18 cellular contexts compared by ENCODE assay signal in genomic region chr15:31153531-31153930, GRCh38. TPM values are rescaled to one million over a fixed set of nuclear protein-coding genes. Genes with fewer than 3 reads are reported as not detected.
DNase-seq lines count a peak whose midpoint lies in the region; ATAC-seq, FAIRE-seq and TF ChIP-seq lines count a peak whose summit lies in the region.
"Had no signal": no experiment of that assay in that cellular context is flagged by ENCODE, and none has a peak within 500 bp of the region (broad histone marks: within the 10 kb centered on the region; RNA-seq: fewer than 3 reads in every experiment).

No MANE protein-coding gene starts in this region.

- H3K4me1 ChIP-seq in H1 (replicated peaks in 1 of 4; ENCODE audit: control insufficient read depth in 3 of 4, insufficient read depth in 4 of 4, low read length in 3 of 4): peaks cover under 1 to 26% (median 21%) of the 10 kb centered on the region in 4 experiments
- H3K4me1 ChIP-seq in keratinocyte (ENCODE audit: control insufficient read depth, extremely low read depth, insufficient read depth, low read length): peaks cover 6% of the 10 kb centered on the region
- H3K4me1 ChIP-seq in testis: no peaks in the 10 kb centered on the region
- H3K4me1 ChIP-seq in transverse colon: no peaks in the 10 kb centered on the region

- TF ChIP-seq EP300 in H1 (IDR thresholded peaks at IDR 0.05; ENCODE audit: borderline replicate concordance in 1 of 2, low read depth in 2 of 2, low read length in 2 of 2) (no peak), transverse colon (IDR thresholded peaks at IDR 0.05; ENCODE audit: low read depth) (no peak)

- no peaks in the 10 kb centered on the region for H3K79me1 ChIP-seq in H1 (ENCODE audit: low read depth, low read length)

- FAIRE-seq in H1 (lab: Jason Lieb, UNC) (no peak), keratinocyte (lab: Jason Lieb, UNC) (no peak)
- FAIRE-seq: GM19239, H54, HepG2, HTR-8/SVneo had no signal

- H3K79me2 ChIP-seq in H1 (ENCODE audit: control insufficient read depth in 1 of 2, insufficient read depth in 2 of 2, low read length in 2 of 2) (no peaks in the 10 kb centered on the region), keratinocyte (ENCODE audit: control insufficient read depth, insufficient read depth, low read length) (no peaks in the 10 kb centered on the region)

- no peak overlapping the region for H2BK12ac ChIP-seq in H1 (ENCODE audit: low read depth, low read length)

- H2AFZ ChIP-seq in H1 (ENCODE audit: low read length) (0 out of 2 replicates have a peak overlapping the region, but pooled peaks have one; percentile 51), keratinocyte (ENCODE audit: control insufficient read depth, low read length) (peak overlapping the region; percentile 67)

- H3K4me3 ChIP-seq in H1 (ENCODE audit: extremely low read depth in 1 of 4, insufficient read depth in 2 of 4, low read depth in 3 of 4, low read length in 4 of 4) (no peak overlapping the region), keratinocyte (ENCODE audit: control insufficient read depth in 2 of 3, extremely low read depth in 1 of 3, insufficient read depth in 2 of 3, low read depth in 1 of 3, low read length in 3 of 3) (no peak overlapping the region), testis (no peak overlapping the region), transverse colon (no peak overlapping the region)

- 0 out of 2 replicates have a peak overlapping the region, but pooled peaks have one; percentile 40 for H2BK15ac ChIP-seq in H1 (ENCODE audit: low read length)

- TF ChIP-seq CTCF in H1 (IDR thresholded peaks at IDR 0.05; ENCODE audit: control extremely low read depth in 1 of 3, insufficient read depth in 1 of 3, low read depth in 1 of 3, low read length in 3 of 3) (no peak), keratinocyte (optimal IDR thresholded peaks at IDR 0.05 in 1 of 3, IDR thresholded peaks at IDR 0.05 in 1 of 3, conservative IDR thresholded peaks at IDR 0.05 in 1 of 3; ENCODE audit: extremely low read depth in 1 of 3, insufficient read depth in 2 of 3, low read length in 3 of 3) (no peak), testis (IDR thresholded peaks at IDR 0.05) (no peak), transverse colon (IDR thresholded peaks at IDR 0.05) (no peak)

- peak overlapping the region; percentile 92 for H2BK20ac ChIP-seq in H1 (ENCODE audit: low read length)

- no peaks in the 10 kb centered on the region for H3K23me2 ChIP-seq in H1 (ENCODE audit: low read depth, low read length)

- no peaks in the 10 kb centered on the region for H3K27me3 ChIP-seq in H1 (replicated peaks in 1 of 4; ENCODE audit: control insufficient read depth in 3 of 4, extremely low read depth in 1 of 4, insufficient read depth in 3 of 4, low read length in 3 of 4)
- H3K27me3 ChIP-seq in keratinocyte (ENCODE audit: control insufficient read depth, extremely low read depth, insufficient read depth, low read length): no peaks in the 10 kb centered on the region
- H3K27me3 ChIP-seq in testis: no peaks in the 10 kb centered on the region
- H3K27me3 ChIP-seq in transverse colon: no peaks in the 10 kb centered on the region

- H3K9ac ChIP-seq in H1 (replicated peaks in 1 of 4; ENCODE audit: extremely low read depth in 1 of 4, low read depth in 3 of 4, low read length in 3 of 4): no peak overlapping the region
- H3K9ac ChIP-seq in keratinocyte (ENCODE audit: control insufficient read depth, extremely low read depth, insufficient read depth, low read length): no peak overlapping the region

- CTCF ChIA-PET in H1 (lab: Charles Lee; ENCODE audit: partially characterized antibody): interaction anchor here (0.7 kb wide), 1 partner anchor 20 kb away, joined by 3 read pairs; no protein-coding TSS in a partner anchor

- WGBS in H1 (ENCODE audit: extremely low coverage in 1 of 2, insufficient coverage in 1 of 2, insufficient read length in 1 of 2, insufficient replicate concordance in 2 of 2, low coverage in 1 of 2, low lambda C conversion rate in 2 of 2, missing lambda C conversion rate in 1 of 2), 2 experiments: 88% methylated on average over 7 of the region's 7 CpGs; no CpG with 5 or more reads in 1 of the 2 experiments
- WGBS in testis, 2 donors: 91 to 97% methylated on average over 6 to 7 of the region's 7 CpGs
- WGBS in transverse colon (ENCODE audit: low coverage in 1 of 2), 2 donors: 89 to 100% methylated on average over 4 to 7 of the region's 7 CpGs

- peak overlapping the region; percentile 88 for H2BK120ac ChIP-seq in H1 (replicated peaks; ENCODE audit: low read depth, low read length)

- DNase-seq in activated CD8-positive, alpha-beta memory T cell treated with anti-CD3 and anti-CD28 coated beads for 24 hours: peak; percentile 9
- DNase-seq in activated CD8-positive, alpha-beta memory T cell treated with anti-CD3 and anti-CD28 coated beads, Interleukin-2, amount 50 U/mL, for 4 hours: no peak
- DNase-seq in H1 (ENCODE audit: low read depth in 1 of 2, low spot score in 2 of 2) (no peak), keratinocyte (ENCODE audit: low read depth, low spot score) (no peak), testis (peak; percentile 7), transverse colon (no peak)
- DNase-seq: CD8-positive, alpha-beta T cell; COR-L47; DMS53; GF-D8 had no signal

- no peak overlapping the region for H3K4me2 ChIP-seq in H1 (ENCODE audit: insufficient read depth in 1 of 2, low read depth in 2 of 2, low read length in 2 of 2)
- H3K4me2 ChIP-seq in keratinocyte (ENCODE audit: control insufficient read depth, extremely low read depth, insufficient read depth, low read depth, low read length): no peak overlapping the region

- H2AK5ac ChIP-seq in H1 (ENCODE audit: low read depth, low read length): no peak overlapping the region

- dilution Hi-C loops in keratinocyte (cut with MboI; ENCODE audit: extremely low pct_ligation_motif_present, low sequenced_read_pairs): no loop called here

- no peaks in the 10 kb centered on the region for H3K9me1 ChIP-seq in keratinocyte (ENCODE audit: control insufficient read depth, extremely low read depth, insufficient read depth, low read length)

- H3K23ac ChIP-seq in H1 (ENCODE audit: insufficient read length): no peak overlapping the region

- intact Hi-C loops in testis (cut with DNase I; ENCODE audit: low total_unique reads): no loop called here
- intact Hi-C loops in transverse colon (cut with DNase I; ENCODE audit: low total_unique reads): no loop called here

- H3K4ac ChIP-seq in H1 (replicated peaks; ENCODE audit: insufficient read length, low read depth, low read length): no peak overlapping the region

- in situ Hi-C loops in transverse colon (cut with MboI; ENCODE audit: low pct_ligation_motif_present in 1 of 4, low pct_unique_long_range_greater_than_20kb in 1 of 4, low sequenced_read_pairs in 3 of 4): no loop called here

- no peak overlapping the region for H3K56ac ChIP-seq in H1 (replicated peaks; ENCODE audit: insufficient read length, low read depth, low read length)

- POLR2A ChIA-PET in H1 (lab: Charles Lee; ENCODE audit: partially characterized antibody): no interaction called here

- TF ChIP-seq RAD21 in H1 (IDR thresholded peaks at IDR 0.05 in 1 of 2, conservative IDR thresholded peaks at IDR 0.05 in 1 of 2; ENCODE audit: low read depth in 2 of 2, low read length in 2 of 2): no peak

- H3K27ac ChIP-seq in H1 (ENCODE audit: low read depth, low read length): no peak overlapping the region
- H3K27ac ChIP-seq in keratinocyte (ENCODE audit: control insufficient read depth, insufficient read depth, low read length): no peak overlapping the region
- no peak overlapping the region for H3K27ac ChIP-seq in testis
- no peak overlapping the region for H3K27ac ChIP-seq in transverse colon
- H3K27ac ChIP-seq: 22Rv1 had no signal

- no peak for ATAC-seq in GM21737 (IDR thresholded peaks at IDR 0.05; ENCODE audit: unreplicated experiment)
- ATAC-seq: CD8-positive, alpha-beta T cell; HCT116; HepG2 had no signal

- no peak overlapping the region for H4K5ac ChIP-seq in H1 (ENCODE audit: insufficient read length, low read depth, low read length)

- peaks cover 0 to 2% of the 10 kb centered on the region in 2 experiments; a peak in 2 of 4 replicates for H3K9me3 ChIP-seq in H1 (ENCODE audit: insufficient read depth in 2 of 2, low read depth in 1 of 2, low read length in 1 of 2)
- peaks cover 2% of the 10 kb centered on the region for H3K9me3 ChIP-seq in keratinocyte (ENCODE audit: control insufficient read depth, low read depth, low read length)
- no peaks in the 10 kb centered on the region for H3K9me3 ChIP-seq in testis
- H3K9me3 ChIP-seq in transverse colon: no peaks in the 10 kb centered on the region

- peak overlapping the region; percentile 54; the same call in 1 of the 2 replicates for H3K18ac ChIP-seq in H1 (ENCODE audit: extremely low read depth, low read length)

- no peak for TF ChIP-seq POLR2A in H1 (IDR thresholded peaks at IDR 0.05; ENCODE audit: control extremely low read depth in 1 of 2, low read depth in 2 of 2, low read length in 2 of 2)
- no peak for TF ChIP-seq POLR2A in testis (IDR thresholded peaks at IDR 0.05)
- no peak for TF ChIP-seq POLR2A in transverse colon (IDR thresholded peaks at IDR 0.05)

- H3K14ac ChIP-seq in H1 (ENCODE audit: insufficient read length): no peak overlapping the region

- no peaks in the 10 kb centered on the region for H4K20me1 ChIP-seq in H1 (replicated peaks in 1 of 2; ENCODE audit: control insufficient read depth in 1 of 2, insufficient read depth in 2 of 2, low read length in 2 of 2)
- H4K20me1 ChIP-seq in keratinocyte (ENCODE audit: control insufficient read depth, extremely low read depth, insufficient read depth, low read length): no peaks in the 10 kb centered on the region

- no peak overlapping the region; the same call in 1 of the 2 replicates for H2BK5ac ChIP-seq in H1 (ENCODE audit: low read depth, low read length)

- H4K8ac ChIP-seq in H1 (ENCODE audit: extremely low read depth, insufficient read depth, low read length): no peak overlapping the region

- H3K36me3 ChIP-seq in H1 (ENCODE audit: control insufficient read depth in 2 of 4, insufficient read depth in 4 of 4, low read length in 3 of 4): no peaks in the 10 kb centered on the region
- H3K36me3 ChIP-seq in keratinocyte (ENCODE audit: control insufficient read depth in 2 of 2, extremely low read depth in 1 of 2, insufficient read depth in 2 of 2, low read length in 2 of 2): no peaks in the 10 kb centered on the region
- no peaks in the 10 kb centered on the region for H3K36me3 ChIP-seq in testis (ENCODE audit: low read depth, missing control alignments)
- H3K36me3 ChIP-seq in transverse colon: no peaks in the 10 kb centered on the region

- peak overlapping the region; percentile 34 for H4K91ac ChIP-seq in H1 (replicated peaks; ENCODE audit: insufficient read length, low read length)

RNA-seq across cellular contexts. Expression of gene TRPM1, which starts 52.0 kb away (rescaled TPM):
- total RNA-seq in H1 (2021; fragmentation: NEBNext Ultra II Directional; extraction: Animal tissue kit (Norgen Biotek cat#: 25700)): not detected in 2 replicates
- polyA plus RNA-seq in H1 (2011; rRNA removed): 0.05 and 0.16 TPM in 2 replicates
- polyA plus RNA-seq in H1 (2011; cell fraction: cytosol; rRNA removed): 0.08 TPM
- polyA plus RNA-seq in H1 (2011; cell fraction: nucleus; rRNA removed): 0.21 TPM
- 0.07 to 0.17 TPM in 2 of 4 replicates, not detected in the others for polyA plus RNA-seq in H1 (2012, experiment 1 of 2)
- not detected for polyA plus RNA-seq in H1 (2012, experiment 2 of 2)
- 0.24 TPM for polyA plus RNA-seq in H1 (2013, experiment 1 of 2)
- polyA plus RNA-seq in H1 (2013, experiment 2 of 2): 0.33 TPM
- 0.12 and 0.25 TPM in 2 replicates for polyA minus RNA-seq in H1 (2011; rRNA and poly(A)+ RNA removed)
- polyA minus RNA-seq in H1 (2011; cell fraction: cytosol; rRNA and poly(A)+ RNA removed): not detected
- polyA minus RNA-seq in H1 (2011; cell fraction: nucleus; rRNA and poly(A)+ RNA removed): not detected
- 0.17 to 0.18 TPM in 2 of 3 replicates, not detected in the other for polyA plus RNA-seq in keratinocyte
- polyA plus RNA-seq in keratinocyte (2011; ENCODE audit: low read depth): 0.10 TPM
- polyA plus RNA-seq in keratinocyte (2011; cell fraction: cytosol; rRNA removed): 0.07 and 0.22 TPM in 2 replicates
- 0.22 and 0.31 TPM in 2 replicates for polyA plus RNA-seq in keratinocyte (2011; cell fraction: nucleus; rRNA removed)
- 0.08 and 0.09 TPM in 2 replicates for polyA plus RNA-seq in keratinocyte (2012; ENCODE audit: low replicate concordance)
- not detected in 3 replicates for polyA minus RNA-seq in keratinocyte
- polyA minus RNA-seq in keratinocyte (2011; cell fraction: cytosol; rRNA and poly(A)+ RNA removed): not detected
- not detected in 2 replicates for polyA minus RNA-seq in keratinocyte (2011; cell fraction: nucleus; rRNA and poly(A)+ RNA removed)
- 1 to 10 TPM; 3.6 to 4.4 TPM for total RNA-seq in testis
- 4.4 TPM for polyA plus RNA-seq in testis (ENCODE audit: insufficient read depth, low read depth, low replicate concordance)
- total RNA-seq in transverse colon: not detected
- total RNA-seq: A673; CD8-positive, alpha-beta T cell; HepG2 had no signal
- polyA plus RNA-seq: HepG2 had no signal

Comparison
In these comparisons a context has a peak if more than half of its experiments do, and no peak if none do; other contexts are left out.
1. DNase-seq: peak in activated CD8-positive, alpha-beta memory T cell treated with anti-CD3 and anti-CD28 coated beads for 24 hours (single experiment) and testis (single experiment); none in activated CD8-positive, alpha-beta memory T cell treated with anti-CD3 and anti-CD28 coated beads, Interleukin-2, amount 50 U/mL, for 4 hours (single experiment), H1 (0 of 2), keratinocyte (single experiment) and transverse colon (single experiment).